31 cellular contexts compared by ENCODE assay signal in genomic region chr7:143354965-143355364, GRCh38. TPM values are rescaled to one million over a fixed set of nuclear protein-coding genes. Genes with fewer than 3 reads are reported as not detected.
"Had no signal": no experiment of that assay in that cellular context is flagged by ENCODE, and none has a peak within 500 bp of the region (broad histone marks: within the 10 kb centered on the region; RNA-seq: fewer than 3 reads in every experiment).

No MANE protein-coding gene starts in this region.

- H3K9me3 Mint-ChIP-seq: activated CD4-positive, alpha-beta memory T cell treated with anti-CD3 and anti-CD28 coated beads for 36 hours; activated naive CD4-positive, alpha-beta T cell treated with anti-CD3 and anti-CD28 coated beads, Interleukin-2, amount 50 U/mL, for 72 hours; activated T-helper 2 cell treated with anti-CD3 and anti-CD28 coated beads, Interferon-gamma antibody, Interleukin-2, Interleukin-4, amounts not matched to agents 10 μg/mL and 5 μg/mL and 100 μg/mL, durations not matched to agents 14 hours and 24 hours and 36 hours; brain; effector memory CD8-positive, alpha-beta T cell; naive thymus-derived CD8-positive, alpha-beta T cell; neural crest cell; stimulated activated naive B cell treated with anti-CD40 and anti-IgM and Interleukin-4, amounts not matched to agents 10 μg/mL and 1 μg/mL and 100 μg/mL, for 72 hours had no signal

- H3K4me3 ChIP-seq: coronary artery, psoas muscle, smooth muscle cell, stomach, suprapubic skin, tibial artery had no signal

- H3K27ac ChIP-seq: coronary artery, parathyroid adenoma, psoas muscle, stomach, suprapubic skin, tibial artery, VCaP had no signal

- H3K36me3 ChIP-seq: stomach, suprapubic skin, tibial artery had no signal

- H3K27me3 Mint-ChIP-seq: activated CD4-positive, alpha-beta memory T cell treated with anti-CD3 and anti-CD28 coated beads for 36 hours; brain; naive thymus-derived CD8-positive, alpha-beta T cell had no signal

- H3K27ac Mint-ChIP-seq: activated CD4-positive, alpha-beta memory T cell treated with anti-CD3 and anti-CD28 coated beads for 36 hours; activated naive CD4-positive, alpha-beta T cell treated with anti-CD3 and anti-CD28 coated beads, Interleukin-2, amount 50 U/mL, for 72 hours; activated T-helper 2 cell treated with anti-CD3 and anti-CD28 coated beads, Interferon-gamma antibody, Interleukin-2, Interleukin-4, amounts not matched to agents 10 μg/mL and 5 μg/mL and 100 μg/mL, durations not matched to agents 14 hours and 24 hours and 36 hours; brain; stimulated activated naive B cell treated with anti-CD40 and anti-IgM and Interleukin-4, amounts not matched to agents 10 μg/mL and 1 μg/mL and 100 μg/mL, for 72 hours had no signal

- H3K9ac ChIP-seq: parathyroid adenoma had no signal

- DNase-seq: activated CD4-positive, alpha-beta memory T cell treated with anti-CD3 and anti-CD28 coated beads for 36 hours; activated CD4-positive, alpha-beta T cell treated with anti-CD3 and anti-CD28 coated beads for 48 hours; activated naive CD4-positive, alpha-beta T cell; activated T-cell treated with anti-CD3 and anti-CD28 coated beads, Interleukin-2, amount 50 U/mL, for 48 hours; anterior cingulate cortex; effector memory CD8-positive, alpha-beta T cell; foreskin fibroblast; kidney glomerular epithelial cell; naive thymus-derived CD8-positive, alpha-beta T cell; occipital lobe; psoas muscle; stimulated activated CD4-positive, alpha-beta T cell treated with anti-CD3 and anti-CD28 coated beads, Interleukin-2, amount 100 ng/mL, for 24 hours; stimulated activated naive B cell treated with anti-CD40 and anti-IgM and Interleukin-4, amounts not matched to agents 10 μg/mL and 1 μg/mL and 100 μg/mL, for 72 hours; stomach; T-helper 9 cell; tibial artery had no signal

- ATAC-seq: activated CD4-positive, CD25-positive, alpha-beta regulatory T cell treated with anti-CD3 and anti-CD28 coated beads, Interleukin-2, amount 50 U/mL, for 24 hours; activated naive CD4-positive, alpha-beta T cell treated with anti-CD3 and anti-CD28 coated beads, Interleukin-2, amount 50 U/mL, for 72 hours; effector memory CD8-positive, alpha-beta T cell; esophagus mucosa; left lobe of liver; naive thymus-derived CD8-positive, alpha-beta T cell; stimulated activated naive B cell treated with anti-CD40 and anti-IgM and Interleukin-4, amounts not matched to agents 10 μg/mL and 1 μg/mL and 100 μg/mL, for 72 hours had no signal

- H3K9me3 ChIP-seq: psoas muscle, stomach, suprapubic skin, tibial artery had no signal

- H3K36me3 Mint-ChIP-seq: activated CD4-positive, alpha-beta memory T cell treated with anti-CD3 and anti-CD28 coated beads for 36 hours; activated naive CD4-positive, alpha-beta T cell treated with anti-CD3 and anti-CD28 coated beads, Interleukin-2, amount 50 U/mL, for 72 hours; naive thymus-derived CD8-positive, alpha-beta T cell; stimulated activated naive B cell treated with anti-CD40 and anti-IgM and Interleukin-4, amounts not matched to agents 10 μg/mL and 1 μg/mL and 100 μg/mL, for 72 hours had no signal

- H3K4me1 ChIP-seq: parathyroid adenoma, psoas muscle, stomach, suprapubic skin, tibial artery had no signal

- H3K4me3 Mint-ChIP-seq: activated CD4-positive, alpha-beta memory T cell treated with anti-CD3 and anti-CD28 coated beads for 36 hours; brain; effector memory CD8-positive, alpha-beta T cell; neural crest cell; stimulated activated naive B cell treated with anti-CD40 and anti-IgM and Interleukin-4, amounts not matched to agents 10 μg/mL and 1 μg/mL and 100 μg/mL, for 72 hours had no signal

RNA-seq across cellular contexts. Expression of gene CLCN1, which starts 39.1 kb away (rescaled TPM):
- total RNA-seq: activated T-helper 2 cell treated with anti-CD3 and anti-CD28 coated beads, Interferon-gamma antibody, Interleukin-2, Interleukin-4, amounts not matched to agents 10 μg/mL and 5 μg/mL and 100 μg/mL, durations not matched to agents 14 hours and 24 hours and 36 hours; cardiac septum; cerebellum; left lobe of liver; lung microvascular endothelial cell; naive thymus-derived CD8-positive, alpha-beta T cell; neural crest cell; smooth muscle cell; stomach had no signal
- polyA plus RNA-seq: naive thymus-derived CD8-positive, alpha-beta T cell; smooth muscle cell had no signal

RNA-seq across cellular contexts. Expression of gene EPHA1, which starts 53.7 kb away (rescaled TPM):
- total RNA-seq: cardiac septum, neural crest cell, occipital lobe had no signal
